ENCODE assay signal across 9 cellular contexts in genomic region chr7:55130079-55130476, GRCh38.
A peak's percentile ranks its signal among the peaks of the same experiment; 100 is the strongest.
DNase-seq lines count a peak whose midpoint lies in the region; ATAC-seq and TF ChIP-seq lines count a peak whose summit lies in the region.
"Had no signal": no experiment of that assay in that cellular context is flagged by ENCODE, and none has a peak within 500 bp of the region (broad histone marks: within the 10 kb centered on the region; RNA-seq: fewer than 3 reads in every experiment).

No MANE protein-coding gene starts in this region.

- H3K27ac ChIP-seq in brain microvascular endothelial cell (peak overlapping the region; percentile 99), testis (peak overlapping the region; percentile 18 to 73)

- H3K4me1 Mint-ChIP-seq in Caco-2 (ENCODE audit: low read depth, unreplicated experiment) = peaks cover 26% of the 10 kb centered on the region
- H3K4me1 Mint-ChIP-seq in activated CD4-positive, alpha-beta T cell treated with anti-CD3 and anti-CD28 coated beads for 36 hours = peaks cover 36% of the 10 kb centered on the region

- no peak overlapping the region for H3K27ac Mint-ChIP-seq in Caco-2 (ENCODE audit: unreplicated experiment)
- H3K27ac Mint-ChIP-seq in activated CD4-positive, alpha-beta T cell treated with anti-CD3 and anti-CD28 coated beads for 36 hours = no peak overlapping the region

- ATAC-seq in left colon (peak; percentile 8), HG03565 (IDR thresholded peaks at IDR 0.05; ENCODE audit: unreplicated experiment) (no peak)
- no peak for ATAC-seq in activated CD4-positive, alpha-beta T cell treated with anti-CD3 and anti-CD28 coated beads for 36 hours
- ATAC-seq: activated CD4-positive, CD25-positive, alpha-beta regulatory T cell treated with anti-CD3 and anti-CD28 coated beads, Interleukin-2, amount 50 U/mL, for 24 hours had no signal

- no peaks in the 10 kb centered on the region for H3K9me3 ChIP-seq in testis
- no peaks in the 10 kb centered on the region for H3K9me3 ChIP-seq in Caco-2

- TF ChIP-seq POLR2A in testis (IDR thresholded peaks at IDR 0.05) = no peak

- no peaks in the 10 kb centered on the region for H3K9me3 Mint-ChIP-seq in Caco-2 (ENCODE audit: unreplicated experiment)
- H3K9me3 Mint-ChIP-seq in activated CD4-positive, alpha-beta T cell treated with anti-CD3 and anti-CD28 coated beads for 36 hours (ENCODE audit: low read depth) = no peaks in the 10 kb centered on the region

- intact Hi-C loops in left colon (cut with DNase I, micrococcal nuclease) (no loop called here), testis (cut with DNase I; ENCODE audit: low total_unique reads) (no loop called here), Caco-2 (cut with micrococcal nuclease; ENCODE audit: unreplicated experiment) (no loop called here)
- intact Hi-C loops in activated CD4-positive, alpha-beta T cell treated with anti-CD3 and anti-CD28 coated beads for 36 hours (cut with DNase I, micrococcal nuclease) = loop anchor here (2.0 to 10.0 kb wide), 9 partner anchors 43 to 402 kb away; partner anchors contain the start of gene LANCL2 (in 1 of the 2)

- no peaks in the 10 kb centered on the region for H3K27me3 Mint-ChIP-seq in Caco-2 (ENCODE audit: insufficient read depth, unreplicated experiment)
- H3K27me3 Mint-ChIP-seq in activated CD4-positive, alpha-beta T cell treated with anti-CD3 and anti-CD28 coated beads for 36 hours = peaks cover 18% of the 10 kb centered on the region

- BruUV-seq in Caco-2 (replicated peaks; lab: Mats Ljungman, UMichigan) = no TSS peak

- 64 to 68% methylated on average over 5 of the region's 5 CpGs for WGBS in testis, 2 donors

- H3K27me3 ChIP-seq in brain microvascular endothelial cell (replicated peaks) (no peaks in the 10 kb centered on the region), testis (no peaks in the 10 kb centered on the region), Caco-2 (replicated peaks; ENCODE audit: control insufficient read depth, insufficient read depth, low read length) (no peaks in the 10 kb centered on the region)

- POLR2A ChIA-PET in Caco-2 (lab: Charles Lee) = no interaction called here
- POLR2A ChIA-PET in activated CD4-positive, alpha-beta T cell treated with anti-CD3 and anti-CD28 coated beads for 36 hours (lab: Charles Lee) = no interaction called here

- TF ChIP-seq CTCF in brain microvascular endothelial cell (IDR thresholded peaks at IDR 0.05; ENCODE audit: low read depth, low read length, missing control alignments) (no peak), testis (IDR thresholded peaks at IDR 0.05) (no peak), Caco-2 (IDR thresholded peaks at IDR 0.05; ENCODE audit: insufficient read depth in 1 of 2, low read depth in 1 of 2, low read length in 1 of 2, severe bottlenecking in 1 of 2, unreplicated experiment in 1 of 2) (no peak)

- peaks cover 50% of the 10 kb centered on the region for H3K4me1 ChIP-seq in testis
- peaks cover 40% of the 10 kb centered on the region for H3K4me1 ChIP-seq in Caco-2

- no peak overlapping the region for H3K4me3 Mint-ChIP-seq in Caco-2 (ENCODE audit: unreplicated experiment)
- H3K4me3 Mint-ChIP-seq in activated CD4-positive, alpha-beta T cell treated with anti-CD3 and anti-CD28 coated beads for 36 hours = no peak overlapping the region

- DNase-seq in NCI-H1105 (lab: John Stamatoyannopoulos, UW) = peak; percentile 30
- no peak for DNase-seq in brain microvascular endothelial cell
- no peak for DNase-seq in left colon
- DNase-seq in testis = no peak
- no peak for DNase-seq in Caco-2
- no peak for DNase-seq in activated CD4-positive, alpha-beta T cell treated with anti-CD3 and anti-CD28 coated beads for 36 hours
- no peak for DNase-seq in AML-193 (lab: John Stamatoyannopoulos, UW)

- no peaks in the 10 kb centered on the region for H3K36me3 Mint-ChIP-seq in Caco-2 (ENCODE audit: insufficient read depth, unreplicated experiment)
- H3K36me3 Mint-ChIP-seq in activated CD4-positive, alpha-beta T cell treated with anti-CD3 and anti-CD28 coated beads for 36 hours (ENCODE audit: low read depth) = no peaks in the 10 kb centered on the region

- H3K36me3 ChIP-seq in brain microvascular endothelial cell (replicated peaks) (no peaks in the 10 kb centered on the region), testis (ENCODE audit: low read depth, missing control alignments) (no peaks in the 10 kb centered on the region), Caco-2 (ENCODE audit: control insufficient read depth, insufficient read depth, low read length) (no peaks in the 10 kb centered on the region)

- CTCF ChIA-PET in Caco-2 (lab: Charles Lee) = interaction anchor here (0.6 to 1.0 kb wide), 2 partner anchors 342 to 1111 kb away, joined by 3 read pairs; no protein-coding TSS in a partner anchor
- CTCF ChIA-PET in activated CD4-positive, alpha-beta T cell treated with anti-CD3 and anti-CD28 coated beads for 36 hours (lab: Charles Lee) = interaction anchor here (0.7 kb wide), 1 partner anchor 149 kb away, joined by 3 read pairs; no protein-coding TSS in a partner anchor

- in situ Hi-C loops in brain microvascular endothelial cell (cut with HindIII; ENCODE audit: low pct_ligation_motif_present, low sequenced_read_pairs) = no loop called here

- H3K4me3 ChIP-seq in brain microvascular endothelial cell (ENCODE audit: low read depth, low read length) = no peak overlapping the region
- no peak overlapping the region for H3K4me3 ChIP-seq in testis
- H3K4me3 ChIP-seq in Caco-2 (ENCODE audit: low read depth, low read length) = no peak overlapping the region

Comparison
In these comparisons a context has a peak if more than half of its experiments do, and no peak if none do; other contexts are left out.
1. intact Hi-C loops: an anchor here in activated CD4-positive, alpha-beta T cell treated with anti-CD3 and anti-CD28 coated beads for 36 hours (2.0 to 10.0 kb wide); none called in left colon, testis and Caco-2.